20 cellular contexts compared by ENCODE assay signal in genomic region chr5:16642896-16643295, GRCh38. TPM values are rescaled to one million over a fixed set of nuclear protein-coding genes. Genes with fewer than 3 reads are reported as not detected.
DNase-seq lines count a peak whose midpoint lies in the region; ATAC-seq and TF ChIP-seq lines count a peak whose summit lies in the region.
"Had no signal": no experiment of that assay in that cellular context is flagged by ENCODE, and none has a peak within 500 bp of the region (broad histone marks: within the 10 kb centered on the region; RNA-seq: fewer than 3 reads in every experiment).

No MANE protein-coding gene starts in this region.

- WGBS in mesendoderm (ENCODE audit: extremely low coverage, insufficient coverage, low lambda C conversion rate): no CpG with 5 or more reads among the region's 3 CpGs

- H4K5ac ChIP-seq in mesendoderm (ENCODE audit: low read length): no peak overlapping the region

- H3K27me3 Mint-ChIP-seq in natural killer cell (ENCODE audit: low read depth in 2 of 2): no peaks in the 10 kb centered on the region

- H4K8ac ChIP-seq in mesendoderm (ENCODE audit: low read depth, low read length): no peak overlapping the region

- no peaks in the 10 kb centered on the region for H3K79me1 ChIP-seq in mesendoderm (ENCODE audit: low read length)

- H2BK15ac ChIP-seq in mesendoderm (replicated peaks; ENCODE audit: low read depth): no peak overlapping the region

- peaks cover 12 to 16% of the 10 kb centered on the region in 2 donors for H3K9me3 Mint-ChIP-seq in natural killer cell

- no peak overlapping the region for H3K27ac ChIP-seq in mesendoderm (ENCODE audit: low read depth, low read length)
- H3K27ac ChIP-seq: A549, GM23248 had no signal

- TF ChIP-seq CTCF in natural killer cell (IDR thresholded peaks at IDR 0.05): no peak

- H2BK120ac ChIP-seq in mesendoderm (ENCODE audit: low read depth, low read length): no peak overlapping the region

- no peaks in the 10 kb centered on the region for H3K27me3 ChIP-seq in mesendoderm (ENCODE audit: insufficient read depth, low read length, poor library complexity)

- intact Hi-C loops in natural killer cell (cut with micrococcal nuclease): no loop called here

- H3K27ac Mint-ChIP-seq in natural killer cell: no peak overlapping the region
- H3K27ac Mint-ChIP-seq: CD4-positive, alpha-beta memory T cell had no signal

- peak overlapping the region; percentile 66 for H3K23ac ChIP-seq in mesendoderm (ENCODE audit: low read length)

- DNase-seq in RPMI7951 (ENCODE audit: low read depth): peak; percentile 8
- peak; percentile 67 for DNase-seq in epidermal melanocyte (ENCODE audit: insufficient read length, low spot score)
- DNase-seq in mesendoderm: no peak
- peak; percentile 64 for DNase-seq in pons (ENCODE audit: low spot score)
- no peak for DNase-seq in NCI-H526 treated with DMSO at 0.1 percent for 48 hours (lab: John Stamatoyannopoulos, UW)
- no peak for DNase-seq in COR-L47 (lab: John Stamatoyannopoulos, UW)
- DNase-seq in natural killer cell: no peak
- DNase-seq: 8988T; ACHN; CD4-positive, alpha-beta memory T cell; DMS 273 treated with DMSO at 0.1 percent for 48 hours; DMS79; EL; GDM1; GM23248; H7; HCEC 1CT had no signal

- H3K9ac ChIP-seq in mesendoderm (ENCODE audit: low read length): no peak overlapping the region
- H3K9ac ChIP-seq: GM23248 had no signal

- no peaks in the 10 kb centered on the region for H3K36me3 Mint-ChIP-seq in natural killer cell

- no peaks in the 10 kb centered on the region for H3K4me1 Mint-ChIP-seq in natural killer cell

- no peak for ATAC-seq in HG02763 (IDR thresholded peaks at IDR 0.05; ENCODE audit: unreplicated experiment)
- ATAC-seq in natural killer cell: no peak
- ATAC-seq: A549, GM12878 had no signal

- no peak overlapping the region for H2BK5ac ChIP-seq in mesendoderm (ENCODE audit: low read length)

- H3K18ac ChIP-seq in mesendoderm (ENCODE audit: low read length): no peak overlapping the region

- H3K4me3 Mint-ChIP-seq in natural killer cell: no peak overlapping the region
- H3K4me3 Mint-ChIP-seq: CD4-positive, alpha-beta memory T cell had no signal

- H3K4me1 ChIP-seq in mesendoderm (ENCODE audit: control insufficient read depth, low read depth, low read length): no peaks in the 10 kb centered on the region
- H3K4me1 ChIP-seq: A549 had no signal

- no peak overlapping the region for H2AK5ac ChIP-seq in mesendoderm (ENCODE audit: low read length)

- H3K4me3 ChIP-seq in mesendoderm (ENCODE audit: low read length): no peak overlapping the region
- H3K4me3 ChIP-seq: A549, GM12878, GM23248 had no signal

- no peak overlapping the region for H3K4me2 ChIP-seq in mesendoderm (ENCODE audit: low read length)
- H3K4me2 ChIP-seq: A549 had no signal

- H3K4ac ChIP-seq in mesendoderm (ENCODE audit: low read depth, low read length): no peak overlapping the region

- no peaks in the 10 kb centered on the region for H3K36me3 ChIP-seq in mesendoderm (ENCODE audit: control insufficient read depth, insufficient read depth, low read length)

- no peak overlapping the region for H3K56ac ChIP-seq in mesendoderm (ENCODE audit: low read length)

- H3K79me2 ChIP-seq in mesendoderm (ENCODE audit: control insufficient read depth, insufficient read depth, low read length): no peaks in the 10 kb centered on the region

RNA-seq across cellular contexts. Expression of gene RETREG1, which starts 26.1 kb away (rescaled TPM):
- 2.8 TPM in 2 replicates for total RNA-seq in RPMI7951 (2014; rRNA removed; shearing (Covaris generic))
- 2.1 TPM for polyA plus RNA-seq in mesendoderm (2013, experiment 1 of 2)
- 2.3 TPM for polyA plus RNA-seq in mesendoderm (2013, experiment 2 of 2)
- 1 to 10 TPM; 2.1 to 4.5 (median 3.3) TPM for total RNA-seq in natural killer cell

Comparison
In these comparisons a context has a peak if more than half of its experiments do, and no peak if none do; other contexts are left out.
1. DNase-seq: peak in RPMI7951 (single experiment), epidermal melanocyte (single experiment) and pons (single experiment); none in mesendoderm (single experiment), NCI-H526 treated with DMSO at 0.1 percent for 48 hours (single experiment), COR-L47 (single experiment) and natural killer cell (single experiment).